In the genomic region with DNA sequence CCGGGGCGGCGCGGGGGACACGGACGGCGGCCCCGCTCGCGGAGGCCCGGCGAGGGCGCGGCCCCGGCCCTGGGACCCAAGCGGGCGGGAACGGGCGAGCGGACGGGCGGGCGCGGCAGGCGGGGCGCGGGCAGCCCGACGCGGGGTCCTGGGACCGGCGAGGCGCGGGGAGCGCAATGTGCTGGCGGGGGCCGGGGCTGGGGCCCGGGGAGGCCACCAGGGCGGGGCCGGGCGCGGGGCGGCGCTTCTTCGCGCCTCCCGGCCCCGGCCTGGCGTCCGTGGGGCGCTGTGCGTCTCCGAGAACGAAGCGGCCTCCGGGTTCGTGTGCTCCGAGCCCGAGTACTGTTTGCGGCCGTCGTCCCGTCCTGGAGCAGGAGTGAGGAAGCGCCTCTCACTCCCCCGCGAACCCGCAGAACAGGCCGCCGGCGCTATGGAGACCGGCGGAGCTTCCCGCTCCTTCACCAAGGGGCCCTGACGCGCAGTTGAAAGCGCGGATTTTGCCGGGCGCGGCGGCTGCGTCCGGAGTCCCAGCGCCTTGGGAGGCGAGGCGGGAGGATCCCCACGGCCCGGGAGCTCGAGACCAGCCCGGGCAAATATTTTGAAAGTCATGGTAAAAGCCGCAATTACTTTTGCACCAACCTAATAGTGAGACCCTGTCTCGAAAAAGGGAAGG, we compare ENCODE assay signal across 1 cellular context.
TF ChIP-seq lines count a peak whose summit lies in the region.

No MANE protein-coding gene starts in this region.

TF ChIP-seq in HepG2, 621 proteins besides CTCF, POLR2A, EP300 and RAD21 (continued from another document and continues in another):
- TF ChIP-seq KDM4B (CRISPR knock-in tag; IDR thresholded peaks at IDR 0.05) (0 out of 2 replicates have a peak, but pooled peaks have one; percentile 25), FOXC1 (CRISPR knock-in tag; IDR thresholded peaks at IDR 0.05; ENCODE audit: borderline replicate concordance) (peak; percentile 78; the same call in 1 of the 2 replicates), ZNF598 (CRISPR knock-in tag; IDR thresholded peaks at IDR 0.05; ENCODE audit: borderline replicate concordance) (peak; percentile 43; the same call in 1 of the 2 replicates), ZFY (CRISPR knock-in tag; IDR thresholded peaks at IDR 0.05) (peak; percentile 96), ZNF7 (CRISPR knock-in tag; IDR thresholded peaks at IDR 0.05) (no peak), ZNF501 (CRISPR knock-in tag; IDR thresholded peaks at IDR 0.05) (peak; percentile 38; the same call in 1 of the 2 replicates), NFE2 (CRISPR knock-in tag; IDR thresholded peaks at IDR 0.05) (no peak), ZNF768 (CRISPR knock-in tag; IDR thresholded peaks at IDR 0.05) (peak; percentile 80), ZBTB38 (CRISPR knock-in tag; IDR thresholded peaks at IDR 0.05) (no peak), ZNF589 (CRISPR knock-in tag; conservative IDR thresholded peaks at IDR 0.05) (peak; percentile 59; the same call in 1 of the 2 replicates), MAZ (IDR thresholded peaks at IDR 0.05; ENCODE audit: borderline replicate concordance, low read depth, low read length) (peak; percentile 54; the same call in 1 of the 2 replicates), MAZ (CRISPR knock-in tag; IDR thresholded peaks at IDR 0.05; ENCODE audit: low read depth) (no peak), ZNF512B (CRISPR knock-in tag; IDR thresholded peaks at IDR 0.05; ENCODE audit: borderline replicate concordance) (0 out of 2 replicates have a peak, but pooled peaks have one; percentile 66), ZNF430 (CRISPR knock-in tag; IDR thresholded peaks at IDR 0.05) (peak; percentile 60; the same call in 1 of the 2 replicates), KMT2A (CRISPR knock-in tag; IDR thresholded peaks at IDR 0.05) (peak; percentile 84), GATA4 (IDR thresholded peaks at IDR 0.05; ENCODE audit: borderline replicate concordance, low read depth) (no peak), SMAD3 (CRISPR knock-in tag; IDR thresholded peaks at IDR 0.05) (peak; percentile 83; the same call in 1 of the 2 replicates), THRA (CRISPR knock-in tag; IDR thresholded peaks at IDR 0.05; ENCODE audit: borderline replicate concordance) (0 out of 2 replicates have a peak, but pooled peaks have one; percentile 28), ATAD3A (CRISPR knock-in tag; IDR thresholded peaks at IDR 0.05) (no peak), KLF15 (CRISPR knock-in tag; IDR thresholded peaks at IDR 0.05; ENCODE audit: borderline replicate concordance) (0 out of 2 replicates have a peak, but pooled peaks have one; percentile 47), POLR2G (IDR thresholded peaks at IDR 0.05; ENCODE audit: low read depth, low read length) (peak; percentile 92), HINFP (CRISPR knock-in tag; IDR thresholded peaks at IDR 0.05; ENCODE audit: low read depth) (0 out of 2 replicates have a peak, but pooled peaks have one; percentile 48), ZNF569 (CRISPR knock-in tag; IDR thresholded peaks at IDR 0.05; ENCODE audit: borderline replicate concordance) (no peak), NR2F6 (IDR thresholded peaks at IDR 0.05) (no peak), NR2F6 (CRISPR knock-in tag; IDR thresholded peaks at IDR 0.05) (no peak), ARHGAP35 (CRISPR knock-in tag; IDR thresholded peaks at IDR 0.05; ENCODE audit: borderline replicate concordance) (0 out of 2 replicates have a peak, but pooled peaks have one; percentile 38), ZNF232 (CRISPR knock-in tag; IDR thresholded peaks at IDR 0.05; ENCODE audit: borderline replicate concordance) (peak; percentile 41; the same call in 1 of the 2 replicates), RXRB (CRISPR knock-in tag; IDR thresholded peaks at IDR 0.05; ENCODE audit: borderline replicate concordance) (0 out of 2 replicates have a peak, but pooled peaks have one; percentile 32), TAF1 (CRISPR knock-in tag; IDR thresholded peaks at IDR 0.05) (peak; percentile 82), REL (CRISPR knock-in tag; conservative IDR thresholded peaks at IDR 0.05) (no peak; the same call in 1 of the 2 replicates), HMGXB4 (CRISPR knock-in tag; IDR thresholded peaks at IDR 0.05; ENCODE audit: borderline replicate concordance in 1 of 2, low read depth in 1 of 2) (peak; percentile 44 to 53; a peak in 1 of 4 replicates), TEAD2 (CRISPR knock-in tag; IDR thresholded peaks at IDR 0.05) (no peak)
- TF ChIP-seq, protein P1, sequence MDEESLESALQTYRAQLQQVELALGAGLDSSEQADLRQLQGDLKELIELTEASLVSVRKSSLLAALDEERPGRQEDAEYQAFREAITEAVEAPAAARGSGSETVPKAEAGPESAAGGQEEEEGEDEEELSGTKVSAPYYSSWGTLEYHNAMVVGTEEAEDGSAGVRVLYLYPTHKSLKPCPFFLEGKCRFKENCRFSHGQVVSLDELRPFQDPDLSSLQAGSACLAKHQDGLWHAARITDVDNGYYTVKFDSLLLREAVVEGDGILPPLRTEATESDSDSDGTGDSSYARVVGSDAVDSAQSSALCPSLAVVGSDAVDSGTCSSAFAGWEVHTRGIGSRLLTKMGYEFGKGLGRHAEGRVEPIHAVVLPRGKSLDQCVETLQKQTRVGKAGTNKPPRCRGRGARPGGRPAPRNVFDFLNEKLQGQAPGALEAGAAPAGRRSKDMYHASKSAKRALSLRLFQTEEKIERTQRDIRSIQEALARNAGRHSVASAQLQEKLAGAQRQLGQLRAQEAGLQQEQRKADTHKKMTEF (CRISPR knock-in tag; IDR thresholded peaks at IDR 0.05): peak; percentile 83
- TF ChIP-seq, protein P2, sequence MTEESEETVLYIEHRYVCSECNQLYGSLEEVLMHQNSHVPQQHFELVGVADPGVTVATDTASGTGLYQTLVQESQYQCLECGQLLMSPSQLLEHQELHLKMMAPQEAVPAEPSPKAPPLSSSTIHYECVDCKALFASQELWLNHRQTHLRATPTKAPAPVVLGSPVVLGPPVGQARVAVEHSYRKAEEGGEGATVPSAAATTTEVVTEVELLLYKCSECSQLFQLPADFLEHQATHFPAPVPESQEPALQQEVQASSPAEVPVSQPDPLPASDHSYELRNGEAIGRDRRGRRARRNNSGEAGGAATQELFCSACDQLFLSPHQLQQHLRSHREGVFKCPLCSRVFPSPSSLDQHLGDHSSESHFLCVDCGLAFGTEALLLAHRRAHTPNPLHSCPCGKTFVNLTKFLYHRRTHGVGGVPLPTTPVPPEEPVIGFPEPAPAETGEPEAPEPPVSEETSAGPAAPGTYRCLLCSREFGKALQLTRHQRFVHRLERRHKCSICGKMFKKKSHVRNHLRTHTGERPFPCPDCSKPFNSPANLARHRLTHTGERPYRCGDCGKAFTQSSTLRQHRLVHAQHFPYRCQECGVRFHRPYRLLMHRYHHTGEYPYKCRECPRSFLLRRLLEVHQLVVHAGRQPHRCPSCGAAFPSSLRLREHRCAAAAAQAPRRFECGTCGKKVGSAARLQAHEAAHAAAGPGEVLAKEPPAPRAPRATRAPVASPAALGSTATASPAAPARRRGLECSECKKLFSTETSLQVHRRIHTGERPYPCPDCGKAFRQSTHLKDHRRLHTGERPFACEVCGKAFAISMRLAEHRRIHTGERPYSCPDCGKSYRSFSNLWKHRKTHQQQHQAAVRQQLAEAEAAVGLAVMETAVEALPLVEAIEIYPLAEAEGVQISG (CRISPR knock-in tag; IDR thresholded peaks at IDR 0.05): peak; percentile 77
- TF ChIP-seq, protein P3, sequence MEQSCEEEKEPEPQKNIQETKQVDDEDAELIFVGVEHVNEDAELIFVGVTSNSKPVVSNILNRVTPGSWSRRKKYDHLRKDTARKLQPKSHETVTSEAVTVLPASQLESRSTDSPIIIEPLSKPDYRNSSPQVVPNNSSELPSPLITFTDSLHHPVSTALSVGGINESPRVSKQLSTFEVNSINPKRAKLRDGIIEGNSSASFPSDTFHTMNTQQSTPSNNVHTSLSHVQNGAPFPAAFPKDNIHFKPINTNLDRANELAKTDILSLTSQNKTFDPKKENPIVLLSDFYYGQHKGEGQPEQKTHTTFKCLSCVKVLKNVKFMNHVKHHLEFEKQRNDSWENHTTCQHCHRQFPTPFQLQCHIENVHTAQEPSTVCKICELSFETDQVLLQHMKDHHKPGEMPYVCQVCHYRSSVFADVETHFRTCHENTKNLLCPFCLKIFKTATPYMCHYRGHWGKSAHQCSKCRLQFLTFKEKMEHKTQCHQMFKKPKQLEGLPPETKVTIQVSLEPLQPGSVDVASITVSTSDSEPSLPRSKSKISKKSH (CRISPR knock-in tag; IDR thresholded peaks at IDR 0.05; ENCODE audit: borderline replicate concordance): peak; percentile 63; the same call in 1 of the 2 replicates
- TF ChIP-seq, protein P4, sequence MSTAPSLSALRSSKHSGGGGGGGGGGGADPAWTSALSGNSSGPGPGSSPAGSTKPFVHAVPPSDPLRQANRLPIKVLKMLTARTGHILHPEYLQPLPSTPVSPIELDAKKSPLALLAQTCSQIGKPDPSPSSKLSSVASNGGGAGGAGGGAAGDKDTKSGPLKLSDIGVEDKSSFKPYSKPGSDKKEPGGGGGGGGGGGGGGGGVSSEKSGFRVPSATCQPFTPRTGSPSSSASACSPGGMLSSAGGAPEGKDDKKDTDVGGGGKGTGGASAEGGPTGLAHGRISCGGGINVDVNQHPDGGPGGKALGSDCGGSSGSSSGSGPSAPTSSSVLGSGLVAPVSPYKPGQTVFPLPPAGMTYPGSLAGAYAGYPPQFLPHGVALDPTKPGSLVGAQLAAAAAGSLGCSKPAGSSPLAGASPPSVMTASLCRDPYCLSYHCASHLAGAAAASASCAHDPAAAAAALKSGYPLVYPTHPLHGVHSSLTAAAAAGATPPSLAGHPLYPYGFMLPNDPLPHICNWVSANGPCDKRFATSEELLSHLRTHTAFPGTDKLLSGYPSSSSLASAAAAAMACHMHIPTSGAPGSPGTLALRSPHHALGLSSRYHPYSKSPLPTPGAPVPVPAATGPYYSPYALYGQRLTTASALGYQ (CRISPR knock-in tag; IDR thresholded peaks at IDR 0.05): peak; percentile 58; the same call in 1 of the 2 replicates
- TF ChIP-seq, protein P5, sequence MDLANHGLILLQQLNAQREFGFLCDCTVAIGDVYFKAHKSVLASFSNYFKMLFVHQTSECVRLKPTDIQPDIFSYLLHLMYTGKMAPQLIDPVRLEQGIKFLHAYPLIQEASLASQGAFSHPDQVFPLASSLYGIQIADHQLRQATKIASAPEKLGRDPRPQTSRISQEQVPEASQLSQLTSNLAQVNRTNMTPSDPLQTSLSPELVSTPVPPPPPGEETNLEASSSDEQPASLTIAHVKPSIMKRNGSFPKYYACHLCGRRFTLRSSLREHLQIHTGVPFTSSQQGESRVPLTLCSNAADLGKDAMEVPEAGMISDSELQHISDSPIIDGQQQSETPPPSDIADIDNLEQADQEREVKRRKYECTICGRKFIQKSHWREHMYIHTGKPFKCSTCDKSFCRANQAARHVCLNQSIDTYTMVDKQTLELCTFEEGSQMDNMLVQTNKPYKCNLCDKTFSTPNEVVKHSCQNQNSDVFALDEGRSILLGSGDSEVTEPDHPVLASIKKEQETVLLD (CRISPR knock-in tag; IDR thresholded peaks at IDR 0.05; ENCODE audit: low read depth): peak; percentile 93
